28 cellular contexts compared by ENCODE assay signal in genomic region chr16:86405319-86405718, GRCh38.
"Had no signal": no experiment of that assay in that cellular context is flagged by ENCODE, and none has a peak within 500 bp of the region (broad histone marks: within the 10 kb centered on the region; RNA-seq: fewer than 3 reads in every experiment).

No MANE protein-coding gene starts in this region.

- H3K36me3 Mint-ChIP-seq: activated naive CD8-positive, alpha-beta T cell treated with anti-CD3 and anti-CD28 coated beads for 36 hours; naive B cell had no signal

- H3K4me3 ChIP-seq: esophagus muscularis mucosa, gastroesophageal sphincter, ovary, psoas muscle, right atrium auricular region, spleen, upper lobe of left lung had no signal

- H3K4me3 Mint-ChIP-seq: activated B cell treated with CpG ODN at 0.5 μM for 24 hours; activated CD4-positive, alpha-beta T cell treated with anti-CD3 and anti-CD28 coated beads for 36 hours; activated naive CD8-positive, alpha-beta T cell treated with anti-CD3 and anti-CD28 coated beads for 36 hours; activated T-cell treated with anti-CD3 and anti-CD28 coated beads, Interleukin-2, amount 50 U/mL, for 4 hours; naive B cell; T-helper 17 cell had no signal

- H3K4me1 Mint-ChIP-seq: activated B cell treated with CpG ODN at 0.5 μM for 24 hours; activated CD4-positive, alpha-beta T cell treated with anti-CD3 and anti-CD28 coated beads for 36 hours; activated naive CD8-positive, alpha-beta T cell treated with anti-CD3 and anti-CD28 coated beads for 36 hours; naive B cell; T-helper 17 cell had no signal

- H3K27ac Mint-ChIP-seq: activated B cell treated with CpG ODN at 0.5 μM for 24 hours; activated CD4-positive, alpha-beta T cell treated with anti-CD3 and anti-CD28 coated beads for 36 hours; activated naive CD8-positive, alpha-beta T cell treated with anti-CD3 and anti-CD28 coated beads for 36 hours; activated T-helper 2 cell treated with anti-CD3 and anti-CD28 coated beads, Interferon-gamma antibody, Interleukin-2, Interleukin-4, amounts not matched to agents 10 μg/mL and 5 μg/mL and 100 μg/mL, durations not matched to agents 14 hours and 24 hours and 36 hours; naive B cell; T-helper 17 cell had no signal

- DNase-seq: activated B cell treated with CpG ODN at 0.5 μM for 24 hours; activated CD4-positive, alpha-beta T cell treated with anti-CD3 and anti-CD28 coated beads for 36 hours; activated CD4-positive, alpha-beta T cell treated with anti-CD3 and anti-CD28 coated beads, Interleukin-2, amount 50 U/mL, for 4 hours; activated CD8-positive, alpha-beta memory T cell treated with anti-CD3 and anti-CD28 coated beads for 24 hours; activated CD8-positive, alpha-beta memory T cell treated with anti-CD3 and anti-CD28 coated beads, Interleukin-2, amount 50 U/mL, for 4 hours; activated naive CD4-positive, alpha-beta T cell; activated naive CD8-positive, alpha-beta T cell treated with anti-CD3 and anti-CD28 coated beads for 36 hours; activated T-cell treated with anti-CD3 and anti-CD28 coated beads, Interleukin-2, amount 50 U/mL, for 4 hours; amniotic stem cell; cerebellar nuclear complex; cortex of kidney; effector CD4-positive, alpha-beta T cell; head of caudate nucleus; left colon; mesendoderm; naive B cell; ovary; psoas muscle; spleen; stimulated activated CD4-positive, alpha-beta T cell treated with anti-CD3 and anti-CD28 coated beads, Interleukin-4, amount 100 ng/mL, for 1 hour; stimulated activated naive CD4-positive, alpha-beta T cell; SW 1271; T-helper 17 cell; upper lobe of left lung had no signal

- H3K9me3 Mint-ChIP-seq: activated B cell treated with CpG ODN at 0.5 μM for 24 hours; activated naive CD8-positive, alpha-beta T cell treated with anti-CD3 and anti-CD28 coated beads for 36 hours; activated T-cell treated with anti-CD3 and anti-CD28 coated beads, Interleukin-2, amount 50 U/mL, for 4 hours; activated T-helper 2 cell treated with anti-CD3 and anti-CD28 coated beads, Interferon-gamma antibody, Interleukin-2, Interleukin-4, amounts not matched to agents 10 μg/mL and 5 μg/mL and 100 μg/mL, durations not matched to agents 14 hours and 24 hours and 36 hours had no signal

- ATAC-seq: activated CD4-positive, alpha-beta T cell treated with anti-CD3 and anti-CD28 coated beads for 36 hours; activated T-cell treated with anti-CD3 and anti-CD28 coated beads, Interleukin-2, amount 50 U/mL, for 4 hours; gastroesophageal sphincter; left colon; psoas muscle; T-helper 17 cell had no signal
